ENCODE assay signal across 8 cellular contexts in the genomic region with DNA sequence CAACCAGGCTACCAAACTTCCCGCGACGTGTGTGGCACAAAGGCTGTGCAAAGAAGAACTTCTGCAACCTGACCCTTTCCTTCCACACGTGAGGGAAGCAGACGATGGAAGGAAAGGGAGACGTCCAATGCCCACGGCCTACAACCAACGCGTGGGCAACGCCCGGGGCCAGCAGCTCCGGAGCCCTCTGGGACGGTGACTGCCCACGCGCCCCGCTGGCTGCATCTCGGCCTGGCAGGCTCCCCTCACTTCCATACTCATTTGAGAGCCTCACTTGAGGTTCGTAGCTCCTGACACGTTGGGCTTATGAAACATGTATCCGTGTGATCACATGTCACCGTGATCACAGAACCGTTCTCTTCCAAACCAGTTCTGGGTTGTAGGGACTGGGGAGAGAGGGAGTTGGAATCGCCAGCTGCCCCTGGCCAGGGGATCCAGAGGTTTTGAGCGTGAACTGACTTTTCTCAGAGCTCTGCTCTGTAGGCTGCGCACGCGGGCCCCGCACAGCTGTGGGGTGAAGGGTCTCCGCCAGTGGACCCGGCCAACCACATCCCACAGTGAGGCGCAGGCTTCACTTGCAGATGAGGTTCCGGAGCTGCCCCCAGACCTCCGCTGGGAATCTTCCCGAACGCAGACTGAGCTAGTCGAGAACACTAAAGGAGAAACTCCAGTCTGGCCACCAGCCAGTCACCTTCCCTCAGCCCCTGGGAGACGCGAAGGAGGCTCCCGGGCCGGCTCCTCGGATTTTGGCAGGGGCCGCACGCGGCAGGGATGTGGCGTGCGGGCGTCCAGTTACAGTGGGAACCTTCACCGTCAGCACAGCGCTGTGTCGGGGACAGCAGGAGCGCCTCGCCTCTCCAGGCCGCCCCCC. TPM values are rescaled to one million over a fixed set of nuclear protein-coding genes. Genes with fewer than 3 reads are reported as not detected.
DNase-seq lines count a peak whose midpoint lies in the region; ATAC-seq and TF ChIP-seq lines count a peak whose summit lies in the region.

No MANE protein-coding gene starts in this region.

- TF ChIP-seq RAD21 in SK-N-SH (IDR thresholded peaks at IDR 0.05; ENCODE audit: low read length), result no peak

- CTCF ChIA-PET in SK-N-SH (lab: Yijun Ruan, JAX), result interaction anchor here (0.9 kb wide), 1 partner anchor 91 kb away, joined by 3 read pairs; no protein-coding TSS in a partner anchor

- peaks cover 18% of the 10 kb centered on the region for H3K4me1 Mint-ChIP-seq in activated CD4-positive, alpha-beta T cell treated with anti-CD3 and anti-CD28 coated beads, Interleukin-2, amount 10 ng/mL, durations not matched to agents 24 days and 14 days
- peaks cover 49% of the 10 kb centered on the region for H3K4me1 Mint-ChIP-seq in nephron

- H3K4me3 Mint-ChIP-seq in activated CD4-positive, alpha-beta T cell treated with anti-CD3 and anti-CD28 coated beads, Interleukin-2, amount 10 ng/mL, durations not matched to agents 24 days and 14 days, result peak overlapping the region; percentile 80
- H3K4me3 Mint-ChIP-seq in nephron, result peak overlapping the region; percentile 83 to 91 (median 89)

- H3K9me3 Mint-ChIP-seq in activated CD4-positive, alpha-beta T cell treated with anti-CD3 and anti-CD28 coated beads, Interleukin-2, amount 10 ng/mL, durations not matched to agents 24 days and 14 days, result peaks cover 7% of the 10 kb centered on the region
- H3K9me3 Mint-ChIP-seq in nephron, result peaks cover 12% of the 10 kb centered on the region

- H3K27ac ChIP-seq in SK-N-SH (ENCODE audit: low read depth in 2 of 2, low read length in 1 of 2), result no peak overlapping the region
- H3K27ac ChIP-seq in esophagus squamous epithelium, result peak overlapping the region; percentile 86 to 93 (median 89)

- WGBS in SK-N-SH (ENCODE audit: low lambda C conversion rate), result 89% methylated on average over 20 of the region's 53 CpGs
- 75 to 90% methylated on average over 6 to 23 of the region's 53 CpGs for WGBS in esophagus squamous epithelium, 2 donors

- H3K27me3 Mint-ChIP-seq in activated CD4-positive, alpha-beta T cell treated with anti-CD3 and anti-CD28 coated beads, Interleukin-2, amount 10 ng/mL, durations not matched to agents 24 days and 14 days, result peaks cover 7% of the 10 kb centered on the region
- H3K27me3 Mint-ChIP-seq in nephron (ENCODE audit: low read depth), result peaks cover 6% of the 10 kb centered on the region

- H4K20me1 ChIP-seq in SK-N-SH (ENCODE audit: insufficient read depth), result no peaks in the 10 kb centered on the region

- H3K4me3 ChIP-seq in SK-N-SH (ENCODE audit: low read depth in 2 of 2, low read length in 1 of 2) (peak overlapping the region; percentile 86 to 92), esophagus squamous epithelium (peak overlapping the region; percentile 63 to 99 (median 86))

- DNase-seq in activated CD4-positive, alpha-beta T cell treated with anti-CD3 and anti-CD28 coated beads, Interleukin-2, amount 10 ng/mL, durations not matched to agents 24 days and 14 days, result no peak
- DNase-seq in activated CD4-positive, alpha-beta T cell treated with anti-CD3 and anti-CD28 coated beads for 1 hour, result no peak
- no peak for DNase-seq in SK-N-SH
- no peak for DNase-seq in esophagus squamous epithelium (lab: John Stamatoyannopoulos, UW)
- no peak for DNase-seq in NCI-H187 (lab: John Stamatoyannopoulos, UW)
- DNase-seq in effector CD4-positive, alpha-beta T cell, result no peak

- no peaks in the 10 kb centered on the region for H3K9me2 ChIP-seq in SK-N-SH

- H3K27me3 ChIP-seq in SK-N-SH (ENCODE audit: insufficient read depth) (peaks cover 35% of the 10 kb centered on the region), esophagus squamous epithelium (peaks cover 0 to 7% (median 0%) of the 10 kb centered on the region in 4 donors)

- peaks cover 22% of the 10 kb centered on the region for H3K36me3 Mint-ChIP-seq in activated CD4-positive, alpha-beta T cell treated with anti-CD3 and anti-CD28 coated beads, Interleukin-2, amount 10 ng/mL, durations not matched to agents 24 days and 14 days (ENCODE audit: low read depth)
- H3K36me3 Mint-ChIP-seq in nephron (ENCODE audit: low read depth), result peaks cover 29% of the 10 kb centered on the region

- no peak for TF ChIP-seq CTCF in SK-N-SH (IDR thresholded peaks at IDR 0.05)
- no peak for TF ChIP-seq CTCF in esophagus squamous epithelium (IDR thresholded peaks at IDR 0.05)
- no peak for TF ChIP-seq CTCF in nephron (IDR thresholded peaks at IDR 0.05; ENCODE audit: unreplicated experiment in 3 of 3)

- TF ChIP-seq POLR2A in esophagus squamous epithelium (IDR thresholded peaks at IDR 0.05), result no peak

- peak overlapping the region; percentile 86 for H3K9ac ChIP-seq in SK-N-SH

- peaks cover 5 to 11% of the 10 kb centered on the region in 2 experiments for H3K36me3 ChIP-seq in SK-N-SH (replicated peaks in 1 of 2; ENCODE audit: control insufficient read depth in 1 of 2, insufficient read depth in 2 of 2, low read length in 1 of 2)
- peaks cover 0 to 34% (median 0%) of the 10 kb centered on the region in 3 donors for H3K36me3 ChIP-seq in esophagus squamous epithelium

- peaks cover 6 to 11% of the 10 kb centered on the region in 2 experiments; a peak in 2 of 4 replicates for H3K4me1 ChIP-seq in SK-N-SH (ENCODE audit: control insufficient read depth in 1 of 2, insufficient read depth in 2 of 2, low read depth in 1 of 2, low read length in 1 of 2)
- peaks cover 9 to 27% (median 15%) of the 10 kb centered on the region in 3 donors for H3K4me1 ChIP-seq in esophagus squamous epithelium

- no peak for ATAC-seq in GM18870 (IDR thresholded peaks at IDR 0.05; ENCODE audit: unreplicated experiment)

- intact Hi-C loops in activated CD4-positive, alpha-beta T cell treated with anti-CD3 and anti-CD28 coated beads, Interleukin-2, amount 10 ng/mL, durations not matched to agents 24 days and 14 days (cut with micrococcal nuclease), result loop anchor here (1.0 to 2.0 kb wide), 2 partner anchors 12 to 35 kb away; partner anchors contain the start of gene SOX8
- intact Hi-C loops in esophagus squamous epithelium (cut with DNase I), result no loop called here

- H3K9me3 ChIP-seq in SK-N-SH (no peaks in the 10 kb centered on the region), esophagus squamous epithelium (no peaks in the 10 kb centered on the region)

- H3K79me2 ChIP-seq in SK-N-SH (ENCODE audit: insufficient read depth), result peaks cover 5% of the 10 kb centered on the region; the same call in 1 of the 2 replicates

- peak overlapping the region; percentile 97 for H3K4me2 ChIP-seq in SK-N-SH

- 0 out of 2 replicates have a peak overlapping the region, but pooled peaks have one; percentile 97 for H2AFZ ChIP-seq in SK-N-SH (ENCODE audit: low read depth)

- POLR2A ChIA-PET in SK-N-SH (lab: Yijun Ruan, JAX), result no interaction called here

- no peaks in the 10 kb centered on the region for H3F3A ChIP-seq in SK-N-SH (replicated peaks; ENCODE audit: insufficient read depth)

- TF ChIP-seq EP300 in SK-N-SH (IDR thresholded peaks at IDR 0.05; ENCODE audit: borderline replicate concordance in 1 of 2, low read depth in 1 of 2, low read length in 1 of 2), result no peak

- H3K27ac Mint-ChIP-seq in activated CD4-positive, alpha-beta T cell treated with anti-CD3 and anti-CD28 coated beads, Interleukin-2, amount 10 ng/mL, durations not matched to agents 24 days and 14 days, result peak overlapping the region; percentile 59
- H3K27ac Mint-ChIP-seq in nephron, result peak overlapping the region; percentile 75 to 85 (median 79)

TF ChIP-seq in SK-N-SH, 30 proteins besides CTCF, POLR2A, EP300 and RAD21:
- TF ChIP-seq, protein P1, sequence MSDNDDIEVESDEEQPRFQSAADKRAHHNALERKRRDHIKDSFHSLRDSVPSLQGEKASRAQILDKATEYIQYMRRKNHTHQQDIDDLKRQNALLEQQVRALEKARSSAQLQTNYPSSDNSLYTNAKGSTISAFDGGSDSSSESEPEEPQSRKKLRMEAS (IDR thresholded peaks at IDR 0.05; ENCODE audit: low read depth), result no peak
- TF ChIP-seq RXRA (IDR thresholded peaks at IDR 0.05; ENCODE audit: borderline replicate concordance, low read depth), result no peak
- no peak for TF ChIP-seq SIN3A (IDR thresholded peaks at IDR 0.05; ENCODE audit: borderline replicate concordance, low read depth, low read length)
- TF ChIP-seq GABPA (IDR thresholded peaks at IDR 0.05; ENCODE audit: low read depth), result no peak
- TF ChIP-seq USF1 (IDR thresholded peaks at IDR 0.05; ENCODE audit: borderline replicate concordance, low read depth), result no peak
- TF ChIP-seq RCOR1 (IDR thresholded peaks at IDR 0.05; ENCODE audit: low read length), result no peak
- TF ChIP-seq GATA2 (CRISPR knock-in tag; IDR thresholded peaks at IDR 0.05), result no peak
- TF ChIP-seq MXI1 (IDR thresholded peaks at IDR 0.05; ENCODE audit: low read depth, low read length), result no peak
- no peak for TF ChIP-seq TAF1 (IDR thresholded peaks at IDR 0.05; ENCODE audit: borderline replicate concordance, low read depth, low read length)
- no peak for TF ChIP-seq TEAD4 (IDR thresholded peaks at IDR 0.05; ENCODE audit: borderline replicate concordance, insufficient read depth)
- no peak for TF ChIP-seq FOXJ3 (CRISPR knock-in tag; IDR thresholded peaks at IDR 0.05)

RNA-seq across cellular contexts. Expression of gene LMF1, which starts 1.0 kb away (rescaled TPM):
- total RNA-seq in activated CD4-positive, alpha-beta T cell treated with anti-CD3 and anti-CD28 coated beads, Interleukin-2, amount 10 ng/mL, durations not matched to agents 24 days and 14 days, result 10.4 and 11.9 TPM in 2 replicates
- polyA plus RNA-seq in SK-N-SH (2012; rRNA removed), result 5.7 and 8.2 TPM in 2 replicates
- polyA plus RNA-seq in SK-N-SH (2012; cell fraction: cytosol; rRNA removed), result 3.0 and 5.1 TPM in 2 replicates
- 22.6 and 22.9 TPM in 2 replicates for polyA plus RNA-seq in SK-N-SH (2012; cell fraction: nucleus; rRNA removed)
- 10 to 100 TPM; 13.3 to 34.4 (median 23.8) TPM for total RNA-seq in esophagus squamous epithelium

RNA-seq across cellular contexts. Expression of gene SOX8, which starts 11.8 kb away (rescaled TPM):
- 0.77 and 0.92 TPM in 2 replicates for total RNA-seq in activated CD4-positive, alpha-beta T cell treated with anti-CD3 and anti-CD28 coated beads, Interleukin-2, amount 10 ng/mL, durations not matched to agents 24 days and 14 days
- polyA plus RNA-seq in SK-N-SH (2012; rRNA removed), result not detected in 2 replicates
- polyA plus RNA-seq in SK-N-SH (2012; cell fraction: cytosol; rRNA removed), result not detected in 2 replicates
- polyA plus RNA-seq in SK-N-SH (2012; cell fraction: nucleus; rRNA removed), result not detected in 2 replicates
- under 1 TPM in 3 of 4 donors, not detected in 1; 0.08 to 0.19 (median 0.09) TPM for total RNA-seq in esophagus squamous epithelium

Comparison
In these comparisons a context has a peak if more than half of its experiments do, and no peak if none do; other contexts are left out.
1. H3K27ac ChIP-seq: peak in esophagus squamous epithelium (4 of 4); none in SK-N-SH (0 of 2).